ENCODE assay signal across 8 cellular contexts in genomic region chr9:70110194-70111041, GRCh38.
DNase-seq lines count a peak whose midpoint lies in the region; ATAC-seq and TF ChIP-seq lines count a peak whose summit lies in the region.

No MANE protein-coding gene starts in this region.

- H3K27ac ChIP-seq in gastrocnemius medialis = peak overlapping the region in 3 of 4 donors; percentile 0 to 35 (median 2)

- H3K4me3 ChIP-seq in gastrocnemius medialis = no peak overlapping the region

- TF ChIP-seq CTCF in chondrocyte (IDR thresholded peaks at IDR 0.05) (no peak), gastrocnemius medialis (IDR thresholded peaks at IDR 0.05 in 4 of 5, conservative IDR thresholded peaks at IDR 0.05 in 1 of 5) (no peak), mesothelial cell of epicardium (IDR thresholded peaks at IDR 0.05; ENCODE audit: unreplicated experiment) (no peak)

- no peaks in the 10 kb centered on the region for H3K9me3 Mint-ChIP-seq in chondrocyte (ENCODE audit: low read depth)
- H3K9me3 Mint-ChIP-seq in mesothelial cell of epicardium = no peaks in the 10 kb centered on the region

- peaks cover 29% of the 10 kb centered on the region for H3K36me3 Mint-ChIP-seq in chondrocyte (ENCODE audit: low read depth)
- H3K36me3 Mint-ChIP-seq in mesothelial cell of epicardium = no peaks in the 10 kb centered on the region

- H3K27ac Mint-ChIP-seq in chondrocyte (ENCODE audit: unreplicated experiment) (peak overlapping the region; percentile 50), mesothelial cell of epicardium (no peak overlapping the region)

- peak; percentile 88 for DNase-seq in NCI-H146 treated with DMSO at 0.1 percent for 48 hours (lab: John Stamatoyannopoulos, UW; ENCODE audit: unreplicated experiment)
- no peak for DNase-seq in chondrocyte (ENCODE audit: low spot score)
- no peak for DNase-seq in gastrocnemius medialis
- DNase-seq in NCI-H128 (lab: John Stamatoyannopoulos, UW; ENCODE audit: unreplicated experiment) = no peak
- DNase-seq in superior temporal gyrus (ENCODE audit: extremely low spot score) = no peak
- no peak for DNase-seq in mesothelial cell of epicardium (ENCODE audit: low spot score in 2 of 2, unreplicated experiment in 2 of 2)

- no peaks in the 10 kb centered on the region for H3K36me3 ChIP-seq in gastrocnemius medialis

- H3K4me3 Mint-ChIP-seq in chondrocyte (ENCODE audit: unreplicated experiment) (no peak overlapping the region), mesothelial cell of epicardium (no peak overlapping the region)

- H3K9me3 ChIP-seq in gastrocnemius medialis = no peaks in the 10 kb centered on the region

- H3K27me3 Mint-ChIP-seq in chondrocyte (ENCODE audit: low read depth) = no peaks in the 10 kb centered on the region
- peaks cover 1% of the 10 kb centered on the region for H3K27me3 Mint-ChIP-seq in mesothelial cell of epicardium (ENCODE audit: low read depth)

- in situ Hi-C loops in gastrocnemius medialis (cut with MboI; ENCODE audit: low sequenced_read_pairs in 4 of 4) = loop anchor here in 3 of 4 donors (5.0 to 25.0 kb wide), 3 partner anchors 127 to 146 kb away; no protein-coding TSS in a partner anchor

- TF ChIP-seq POLR2A in gastrocnemius medialis (IDR thresholded peaks at IDR 0.05) = no peak

- H3K4me1 Mint-ChIP-seq in chondrocyte (ENCODE audit: low read depth) (peaks cover 35% of the 10 kb centered on the region), mesothelial cell of epicardium (peaks cover 5% of the 10 kb centered on the region)

- no peaks in the 10 kb centered on the region for H3K27me3 ChIP-seq in gastrocnemius medialis

- H3K4me1 ChIP-seq in gastrocnemius medialis = peaks cover 0 to 10% of the 10 kb centered on the region in 2 donors

- intact Hi-C loops in gastrocnemius medialis (cut with DNase I; ENCODE audit: low total_unique reads) = loop anchor here (1.0 kb wide), 1 partner anchor 138 kb away; no protein-coding TSS in a partner anchor

- ATAC-seq in GM19452 (IDR thresholded peaks at IDR 0.05; ENCODE audit: unreplicated experiment) (peak; percentile 27), gastrocnemius medialis (no peak), GM18498 (IDR thresholded peaks at IDR 0.05; ENCODE audit: unreplicated experiment) (no peak)
